Comparison of ENCODE assay signal across 8 cellular contexts in genomic region chr6:89368107-89368506, GRCh38. TPM values are rescaled to one million over a fixed set of nuclear protein-coding genes. Genes with fewer than 3 reads are reported as not detected.
DNase-seq lines count a peak whose midpoint lies in the region; ATAC-seq lines count a peak whose summit lies in the region.

No MANE protein-coding gene starts in this region.

- H2BK5ac ChIP-seq in mesendoderm (ENCODE audit: low read length) = no peak overlapping the region

- H3K4me1 ChIP-seq in mesendoderm (ENCODE audit: control insufficient read depth, low read depth, low read length) = no peaks in the 10 kb centered on the region

- no peak overlapping the region for H3K27ac ChIP-seq in mesendoderm (ENCODE audit: low read depth, low read length)

- H3K79me2 ChIP-seq in mesendoderm (ENCODE audit: control insufficient read depth, insufficient read depth, low read length) = no peaks in the 10 kb centered on the region

- no peaks in the 10 kb centered on the region for H3K36me3 ChIP-seq in mesendoderm (ENCODE audit: control insufficient read depth, insufficient read depth, low read length)

- H2BK120ac ChIP-seq in mesendoderm (ENCODE audit: low read depth, low read length) = no peak overlapping the region

- H4K5ac ChIP-seq in mesendoderm (ENCODE audit: low read length) = no peak overlapping the region

- no peak overlapping the region for H3K4me2 ChIP-seq in mesendoderm (ENCODE audit: low read length)

- H3K4me3 ChIP-seq in mesendoderm (ENCODE audit: low read length) = no peak overlapping the region

- no peak overlapping the region for H4K8ac ChIP-seq in mesendoderm (ENCODE audit: low read depth, low read length)

- H3K9ac ChIP-seq in mesendoderm (ENCODE audit: low read length) = no peak overlapping the region

- no peak overlapping the region for H3K18ac ChIP-seq in mesendoderm (ENCODE audit: low read length)

- H2BK15ac ChIP-seq in mesendoderm (replicated peaks; ENCODE audit: low read depth) = no peak overlapping the region

- no CpG with 5 or more reads among the region's 6 CpGs for WGBS in mesendoderm (ENCODE audit: extremely low coverage, insufficient coverage, low lambda C conversion rate)

- no peak overlapping the region for H2AK5ac ChIP-seq in mesendoderm (ENCODE audit: low read length)

- no peaks in the 10 kb centered on the region for H3K27me3 ChIP-seq in mesendoderm (ENCODE audit: insufficient read depth, low read length, poor library complexity)

- H3K79me1 ChIP-seq in mesendoderm (ENCODE audit: low read length) = no peaks in the 10 kb centered on the region

- no peak overlapping the region for H3K4ac ChIP-seq in mesendoderm (ENCODE audit: low read depth, low read length)

- ATAC-seq in GM21526 (IDR thresholded peaks at IDR 0.05; ENCODE audit: low FRiP score, unreplicated experiment) = no peak

- H3K56ac ChIP-seq in mesendoderm (ENCODE audit: low read length) = no peak overlapping the region

- peak; percentile 61 for DNase-seq in NCI-H2196 (lab: John Stamatoyannopoulos, UW; ENCODE audit: unreplicated experiment)
- no peak for DNase-seq in NCI-H2196 treated with DMSO at 0.1 percent for 48 hours (lab: John Stamatoyannopoulos, UW; ENCODE audit: unreplicated experiment)
- DNase-seq in NCI-H128 (lab: John Stamatoyannopoulos, UW; ENCODE audit: unreplicated experiment) = peak; percentile 9
- DNase-seq in activated CD4-positive, alpha-beta T cell treated with anti-CD3 and anti-CD28 coated beads for 48 hours = peak; percentile 77
- DNase-seq in effector CD8-positive, alpha-beta T cell (lab: John Stamatoyannopoulos, UW) = peak; percentile 23
- peak; percentile 63 for DNase-seq in mesendoderm
- DNase-seq in stimulated activated naive CD4-positive, alpha-beta T cell (lab: John Stamatoyannopoulos, UW) = peak; percentile 7 to 38 (median 21)

- no peak overlapping the region for H3K23ac ChIP-seq in mesendoderm (ENCODE audit: low read length)

RNA-seq across cellular contexts. Expression of gene UBE2J1, which starts 15.6 kb away (rescaled TPM):
- 34.6 TPM for polyA plus RNA-seq in mesendoderm (2013, experiment 1 of 2)
- 35.3 TPM for polyA plus RNA-seq in mesendoderm (2013, experiment 2 of 2)

RNA-seq across cellular contexts. Expression of gene RRAGD, which starts 44.0 kb away (rescaled TPM):
- 3.5 TPM for polyA plus RNA-seq in mesendoderm (2013, experiment 1 of 2)
- polyA plus RNA-seq in mesendoderm (2013, experiment 2 of 2) = 3.8 TPM

RNA-seq across cellular contexts. Expression of gene GABRR2, which starts 53.0 kb away (rescaled TPM):
- polyA plus RNA-seq in mesendoderm (2013, experiment 1 of 2) = 0.04 TPM
- polyA plus RNA-seq in mesendoderm (2013, experiment 2 of 2) = 0.03 TPM
